Comparison of ENCODE assay signal across 8 cellular contexts in the genomic region with DNA sequence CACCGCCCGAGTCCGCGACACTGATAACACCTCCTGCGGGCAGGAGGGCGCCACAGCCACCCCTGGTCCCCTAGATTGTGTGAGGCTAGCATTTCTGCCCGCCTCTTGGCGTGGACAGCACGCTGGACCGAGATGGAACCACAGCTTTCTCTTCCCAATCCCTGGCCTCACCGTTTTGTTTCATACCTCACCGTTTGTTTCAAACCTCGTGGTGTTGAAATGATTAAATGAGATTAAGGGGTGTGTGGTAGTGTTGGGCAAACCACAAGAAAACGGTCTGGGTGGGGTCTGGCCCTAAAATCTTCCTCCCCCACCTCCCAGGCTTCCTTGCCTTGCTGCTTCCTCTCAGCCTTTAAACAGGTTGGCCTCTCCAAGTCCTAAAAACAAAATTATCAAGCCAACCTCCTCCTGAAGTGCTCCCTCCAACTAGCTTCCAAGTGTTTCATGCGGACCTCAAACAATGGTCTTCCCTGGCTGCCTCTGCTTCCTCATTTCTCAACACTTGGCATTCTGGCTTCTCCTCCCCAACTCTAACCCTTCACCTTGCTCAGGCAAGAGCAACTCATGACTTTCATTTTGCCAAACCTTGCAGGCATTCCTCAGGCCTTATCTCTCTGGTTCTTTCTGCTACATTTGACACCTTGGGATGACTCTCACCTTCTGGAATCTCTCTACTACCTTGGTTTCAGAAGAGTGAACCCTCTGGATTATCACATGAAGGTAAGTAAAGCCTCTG. TPM values are rescaled to one million over a fixed set of nuclear protein-coding genes. Genes with fewer than 3 reads are reported as not detected.
A peak's percentile ranks its signal among the peaks of the same experiment; 100 is the strongest.
DNase-seq lines count a peak whose midpoint lies in the region; ATAC-seq and TF ChIP-seq lines count a peak whose summit lies in the region.

No MANE protein-coding gene starts in this region.

- TF ChIP-seq CTCF in breast epithelium (IDR thresholded peaks at IDR 0.05) = no peak

- intact Hi-C loops in breast epithelium (cut with DNase I; ENCODE audit: low total_unique reads) = loop anchor here (5.0 kb wide), 1 partner anchor 94 kb away; no protein-coding TSS in a partner anchor

- H3K27ac ChIP-seq in breast epithelium (peak overlapping the region; percentile 92 to 96), muscle layer of duodenum (ENCODE audit: low read length) (peak overlapping the region; percentile 53)

- no peaks in the 10 kb centered on the region for H3K36me3 ChIP-seq in breast epithelium
- peaks cover 0 to 12% of the 10 kb centered on the region in 2 donors for H3K36me3 ChIP-seq in muscle layer of duodenum (ENCODE audit: control insufficient read depth in 1 of 2, insufficient read depth in 2 of 2, low read length in 2 of 2)

- H3K4me3 ChIP-seq in breast epithelium (peak overlapping the region; percentile 60 to 96 (median 75)), muscle layer of duodenum (ENCODE audit: low read depth in 1 of 2, low read length in 2 of 2) (peak overlapping the region; percentile 84 to 85)

- in situ Hi-C loops in Caki2 (cut with HindIII; ENCODE audit: low pct_unique_long_range_greater_than_20kb, low sequenced_read_pairs) = no loop called here

- no peak for TF ChIP-seq POLR2A in breast epithelium (IDR thresholded peaks at IDR 0.05)

- no peaks in the 10 kb centered on the region for H3K4me1 ChIP-seq in breast epithelium
- H3K4me1 ChIP-seq in muscle layer of duodenum (ENCODE audit: control insufficient read depth in 1 of 2, insufficient read depth in 2 of 2, low read length in 2 of 2) = peaks cover 3 to 15% of the 10 kb centered on the region in 2 donors

- H3K27me3 ChIP-seq in breast epithelium (no peaks in the 10 kb centered on the region), muscle layer of duodenum (ENCODE audit: low read depth, low read length) (no peaks in the 10 kb centered on the region)

- peak; percentile 31 for DNase-seq in Caki2 (ENCODE audit: low read depth)
- DNase-seq in M059J (ENCODE audit: low read depth) = peak; percentile 79
- DNase-seq in breast epithelium (ENCODE audit: low spot score in 2 of 2) = no peak
- no peak for DNase-seq in NCI-H1105 treated with DMSO at 0.1 percent for 48 hours (lab: John Stamatoyannopoulos, UW)
- DNase-seq in AG08395 (ENCODE audit: low spot score) = no peak

- H3K9me3 ChIP-seq in breast epithelium (no peaks in the 10 kb centered on the region), muscle layer of duodenum (ENCODE audit: control insufficient read depth in 1 of 2, low read length in 2 of 2) (no peaks in the 10 kb centered on the region)

- no peak for ATAC-seq in GM18517 (IDR thresholded peaks at IDR 0.05; ENCODE audit: unreplicated experiment)
- no peak for ATAC-seq in HG03135 (IDR thresholded peaks at IDR 0.05; ENCODE audit: unreplicated experiment)

RNA-seq across cellular contexts. Expression of a gene that starts 1.4 kb away (rescaled TPM):
- total RNA-seq in Caki2 (2014; rRNA removed; shearing (Covaris generic); ENCODE audit: low replicate concordance) = 47.7 and 91.8 TPM in 2 replicates
- total RNA-seq in M059J (2014; rRNA removed; shearing (Covaris generic)) = 91.3 and 134 TPM in 2 replicates
- 100 to 1,000 TPM; 132 to 170 (median 142) TPM for total RNA-seq in breast epithelium

Comparison
In these comparisons a context has a peak if more than half of its experiments do, and no peak if none do; other contexts are left out.
1. DNase-seq: peak in Caki2 (single experiment) and M059J (single experiment); none in breast epithelium (0 of 2), NCI-H1105 treated with DMSO at 0.1 percent for 48 hours (single experiment) and AG08395 (single experiment).